Comparison of ENCODE assay signal across 10 cellular contexts in the genomic region with DNA sequence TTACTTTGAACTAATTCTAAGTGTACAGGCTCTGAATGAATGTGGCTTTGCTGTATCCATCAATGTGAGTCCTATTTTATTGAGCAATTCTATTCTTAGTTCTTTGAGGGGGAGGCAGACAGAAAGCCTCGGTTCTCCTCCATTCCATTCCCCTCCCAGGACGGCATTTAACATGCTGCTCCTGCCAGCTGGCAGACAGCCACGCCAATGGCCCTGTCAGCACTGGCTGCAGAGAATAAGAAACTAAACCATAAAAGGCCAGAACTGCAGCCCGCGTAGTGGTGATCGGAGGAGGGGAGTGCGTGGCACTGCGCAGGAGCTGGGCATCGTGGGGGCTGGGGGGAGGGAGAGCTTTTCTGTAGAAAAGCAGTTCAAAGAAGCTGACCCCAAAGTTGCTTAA.
DNase-seq lines count a peak whose midpoint lies in the region; ATAC-seq, FAIRE-seq and TF ChIP-seq lines count a peak whose summit lies in the region.
"Had no signal": no experiment of that assay in that cellular context is flagged by ENCODE, and none has a peak within 500 bp of the region (broad histone marks: within the 10 kb centered on the region; RNA-seq: fewer than 3 reads in every experiment).

No MANE protein-coding gene starts in this region.

- H3K9me3 ChIP-seq in uterus = no peaks in the 10 kb centered on the region

- TF ChIP-seq POLR2A in uterus (IDR thresholded peaks at IDR 0.05) = no peak

- no peaks in the 10 kb centered on the region for H3K36me3 ChIP-seq in uterus

- FAIRE-seq in endometrium (lab: Jason Lieb, UNC) = peak; percentile 90
- FAIRE-seq: A204.1 had no signal

- no peak for TF ChIP-seq CTCF in uterus (IDR thresholded peaks at IDR 0.05)

- DNase-seq in NCI-H2081 (lab: John Stamatoyannopoulos, UW) (peak; percentile 53 to 77), NCI-H2081 treated with DMSO at 0.1 percent for 48 hours (lab: John Stamatoyannopoulos, UW) (no peak), middle frontal gyrus (ENCODE audit: extremely low spot score, low spot score) (peak; percentile 56), uterus (peak; percentile 97 to 98)
- DNase-seq: activated CD8-positive, alpha-beta memory T cell treated with anti-CD3 and anti-CD28 coated beads, Interleukin-2, amount 50 U/mL, for 48 hours had no signal

- H3K27ac ChIP-seq in uterus = peak overlapping the region; percentile 93 to 96

- no peaks in the 10 kb centered on the region for H3K27me3 ChIP-seq in uterus

- intact Hi-C loops in uterus (cut with DNase I; ENCODE audit: low total_unique reads) = loop anchor here (5.0 kb wide), 1 partner anchor 36 kb away; no protein-coding TSS in a partner anchor

- H3K4me3 ChIP-seq in uterus = no peak overlapping the region

- ATAC-seq in HG03439 (IDR thresholded peaks at IDR 0.05; ENCODE audit: unreplicated experiment) (no peak), HG03196 (IDR thresholded peaks at IDR 0.05; ENCODE audit: unreplicated experiment) (no peak), HG03139 (IDR thresholded peaks at IDR 0.05; ENCODE audit: unreplicated experiment) (no peak)

- peaks cover 45 to 52% of the 10 kb centered on the region in 2 donors for H3K4me1 ChIP-seq in uterus
